ENCODE assay signal across 10 cellular contexts in the genomic region with DNA sequence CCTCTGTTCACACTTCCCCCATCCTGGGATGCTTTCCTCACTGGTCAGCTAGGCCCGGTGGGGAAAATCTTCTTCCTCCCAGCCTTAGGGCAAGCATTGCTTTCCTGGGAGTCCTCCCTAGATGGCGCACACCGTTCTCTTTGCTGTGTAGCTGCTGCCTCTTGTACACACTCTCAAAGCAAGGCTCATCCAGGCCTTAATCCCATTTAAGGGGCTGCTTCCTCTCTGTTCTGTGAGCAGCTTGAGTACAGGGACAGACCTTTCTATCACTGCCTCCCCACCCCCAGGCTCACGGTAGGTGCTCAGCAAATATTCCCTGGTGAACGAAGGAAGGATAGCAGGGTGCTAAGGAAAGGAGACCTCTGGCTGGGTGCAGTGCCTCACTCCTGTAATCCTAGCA. TPM values are rescaled to one million over a fixed set of nuclear protein-coding genes. Genes with fewer than 3 reads are reported as not detected.
DNase-seq lines count a peak whose midpoint lies in the region; ATAC-seq, FAIRE-seq and TF ChIP-seq lines count a peak whose summit lies in the region.
"Had no signal": no experiment of that assay in that cellular context is flagged by ENCODE, and none has a peak within 500 bp of the region (broad histone marks: within the 10 kb centered on the region; RNA-seq: fewer than 3 reads in every experiment).

No MANE protein-coding gene starts in this region.

- CTCF ChIA-PET in K562 (lab: Yijun Ruan, JAX; ENCODE audit: low intra/inter-chr PET ratio): no interaction called here

- H3K36me3 ChIP-seq in K562 (ENCODE audit: control insufficient read depth, insufficient read depth, low read length): no peaks in the 10 kb centered on the region
- H3K36me3 ChIP-seq in neuronal stem cell (replicated peaks in 1 of 2; ENCODE audit: control insufficient read depth in 2 of 2, insufficient read depth in 2 of 2, low read length in 2 of 2): no peaks in the 10 kb centered on the region

- H3K9me3 Mint-ChIP-seq in activated T-cell treated with anti-CD3 and anti-CD28 coated beads, Interleukin-2, amount 50 U/mL, for 72 hours: no peaks in the 10 kb centered on the region

- H3K14ac ChIP-seq in neuronal stem cell (ENCODE audit: low read length): no peak overlapping the region

- H2BK5ac ChIP-seq in neuronal stem cell (ENCODE audit: low read length): no peak overlapping the region

- no peaks in the 10 kb centered on the region for H3K79me2 ChIP-seq in K562 (ENCODE audit: control insufficient read depth, insufficient read depth, low read length)

- H3K4me2 ChIP-seq in K562 (ENCODE audit: insufficient read depth, low read length): no peak overlapping the region
- no peak overlapping the region for H3K4me2 ChIP-seq in neuronal stem cell (ENCODE audit: insufficient read depth, low read length, poor library complexity, severe bottlenecking)

- H3K9me3 ChIP-seq in K562 (replicated peaks; ENCODE audit: control insufficient read depth, insufficient read depth, low read depth, low read length) (no peaks in the 10 kb centered on the region), neuronal stem cell (replicated peaks in 1 of 2; ENCODE audit: control insufficient read depth in 2 of 2, insufficient read depth in 1 of 2, low read depth in 1 of 2, low read length in 2 of 2) (no peaks in the 10 kb centered on the region)

- H3K27me3 Mint-ChIP-seq in activated T-cell treated with anti-CD3 and anti-CD28 coated beads, Interleukin-2, amount 50 U/mL, for 72 hours (ENCODE audit: low read depth): no peaks in the 10 kb centered on the region

- H2AFZ ChIP-seq in K562 (ENCODE audit: low read depth, low read length) (no peak overlapping the region), neuronal stem cell (ENCODE audit: low read length) (peak overlapping the region; percentile 68)

- H2AK5ac ChIP-seq in neuronal stem cell (ENCODE audit: low read depth, low read length): peak overlapping the region; percentile 36

- H2BK120ac ChIP-seq in neuronal stem cell (ENCODE audit: low read depth, low read length): no peak overlapping the region

- no peaks in the 10 kb centered on the region for H3K79me1 ChIP-seq in neuronal stem cell (ENCODE audit: low read depth, low read length)

- no peak overlapping the region for H3K23ac ChIP-seq in neuronal stem cell (ENCODE audit: low read depth, low read length, poor library complexity)

- TF ChIP-seq CTCF in K562 (IDR thresholded peaks at IDR 0.05 in 2 of 3, conservative IDR thresholded peaks at IDR 0.05 in 1 of 3; ENCODE audit: insufficient read depth in 2 of 3, low read depth in 1 of 3, low read length in 3 of 3): peak; percentile 39 to 58 (median 49)

- in situ Hi-C loops in K562 (cut with MboI): no loop called here

- no peak overlapping the region for H4K91ac ChIP-seq in neuronal stem cell (ENCODE audit: low read depth, low read length, poor library complexity)

- intact Hi-C loops in K562 (cut with micrococcal nuclease): no loop called here

- TF ChIP-seq RAD21 in K562 (CRISPR knock-in tag; conservative IDR thresholded peaks at IDR 0.05 in 1 of 2, IDR thresholded peaks at IDR 0.05 in 1 of 2): peak in 1 of 2 experiments; percentile 39; a peak in 2 of 4 replicates

- H3K36me3 Mint-ChIP-seq in activated T-cell treated with anti-CD3 and anti-CD28 coated beads, Interleukin-2, amount 50 U/mL, for 72 hours (ENCODE audit: insufficient read depth in 2 of 2): no peaks in the 10 kb centered on the region

- no peak for TF ChIP-seq POLR2A in K562 (conservative IDR thresholded peaks at IDR 0.05)

- H3K4me1 ChIP-seq in K562 (replicated peaks in 1 of 2; ENCODE audit: control insufficient read depth in 2 of 2, insufficient read depth in 2 of 2, low read length in 2 of 2): peaks cover 0 to 12% of the 10 kb centered on the region in 2 experiments; a peak in 2 of 5 replicates
- H3K4me1 ChIP-seq in neuronal stem cell (ENCODE audit: control insufficient read depth in 2 of 2, insufficient read depth in 1 of 2, low read depth in 1 of 2, low read length in 2 of 2): peaks cover 0 to 13% of the 10 kb centered on the region in 2 donors

- H3K4me3 Mint-ChIP-seq in activated T-cell treated with anti-CD3 and anti-CD28 coated beads, Interleukin-2, amount 50 U/mL, for 72 hours: no peak overlapping the region

- FAIRE-seq in K562 (lab: Jason Lieb, UNC): peak; percentile 81
- FAIRE-seq: A204.1 had no signal

- BruUV-seq in K562 (replicated peaks; lab: Mats Ljungman, UMichigan): no TSS peak

- no peaks in the 10 kb centered on the region for H3K9me1 ChIP-seq in K562 (ENCODE audit: control insufficient read depth, insufficient read depth, low read length)

- TF ChIP-seq EP300 in K562 (IDR thresholded peaks at IDR 0.05; ENCODE audit: low read length): no peak

- no peak overlapping the region for H3K27ac ChIP-seq in K562 (ENCODE audit: extremely low read depth, low read depth, low read length)
- no peak overlapping the region for H3K27ac ChIP-seq in neuronal stem cell (replicated peaks; ENCODE audit: low read length)

- H4K20me1 ChIP-seq in K562 (replicated peaks; ENCODE audit: control insufficient read depth, insufficient read depth, low read length): peaks cover 7% of the 10 kb centered on the region

- no peak overlapping the region for H2BK12ac ChIP-seq in neuronal stem cell (ENCODE audit: low read length)

- H3K4me3 ChIP-seq in K562: no peak overlapping the region
- peak overlapping the region in 1 of 2 donors; percentile 49 for H3K4me3 ChIP-seq in neuronal stem cell (ENCODE audit: low read length in 2 of 2)

- no peaks in the 10 kb centered on the region for H3K4me1 Mint-ChIP-seq in activated T-cell treated with anti-CD3 and anti-CD28 coated beads, Interleukin-2, amount 50 U/mL, for 72 hours (ENCODE audit: low read depth)

- H4K8ac ChIP-seq in neuronal stem cell (ENCODE audit: low read depth, low read length): no peak overlapping the region

- no peak overlapping the region for H2BK15ac ChIP-seq in neuronal stem cell (ENCODE audit: low read length)

- H3K9ac ChIP-seq in K562 (ENCODE audit: insufficient read depth in 1 of 2, low read depth in 2 of 2, low read length in 2 of 2) (no peak overlapping the region), neuronal stem cell (ENCODE audit: low read depth, low read length, poor library complexity) (no peak overlapping the region)

- H3K27ac Mint-ChIP-seq in activated T-cell treated with anti-CD3 and anti-CD28 coated beads, Interleukin-2, amount 50 U/mL, for 72 hours: no peak overlapping the region

- peak; percentile 75 for ATAC-seq in K562
- no peak for ATAC-seq in activated T-cell treated with anti-CD3 and anti-CD28 coated beads, Interleukin-2, amount 50 U/mL, for 72 hours (replicated peaks in 1 of 2)
- no peak for ATAC-seq in GM18873 (IDR thresholded peaks at IDR 0.05; ENCODE audit: low FRiP score, unreplicated experiment)
- no peak for ATAC-seq in GM18867 (IDR thresholded peaks at IDR 0.05; ENCODE audit: unreplicated experiment)

- peak; percentile 53 for DNase-seq in DMS 273 (lab: John Stamatoyannopoulos, UW; ENCODE audit: unreplicated experiment)
- DNase-seq in DMS 273 treated with DMSO at 0.1 percent for 48 hours (lab: John Stamatoyannopoulos, UW): no peak
- peak; percentile 12 for DNase-seq in NCI-H146 treated with DMSO at 0.1 percent for 48 hours (lab: John Stamatoyannopoulos, UW; ENCODE audit: unreplicated experiment)
- DNase-seq in K562 (ENCODE audit: extremely low read depth in 1 of 4, low spot score in 3 of 4): peak in 2 of 4 experiments; percentile 34 to 38
- no peak for DNase-seq in neuronal stem cell (ENCODE audit: low spot score)
- no peak for DNase-seq in activated T-cell treated with anti-CD3 and anti-CD28 coated beads, Interleukin-2, amount 50 U/mL, for 72 hours

- H3K4ac ChIP-seq in neuronal stem cell (ENCODE audit: low read length): no peak overlapping the region

- 3% methylated on average over 5 of the region's 5 CpGs for whole genome bisulfite sequencing in K562 (ENCODE audit: insufficient coverage, low coverage, missing lambda C conversion rate)
- no CpG with 5 or more reads among the region's 5 CpGs for WGBS in neuronal stem cell (ENCODE audit: extremely low coverage in 2 of 2, insufficient read length in 2 of 2, insufficient replicate concordance in 1 of 2), 2 donors

- peak overlapping the region; percentile 83 for H3K18ac ChIP-seq in neuronal stem cell (ENCODE audit: low read length)

- POLR2A ChIA-PET in K562 (lab: Yijun Ruan, JAX): interaction anchor here (0.5 to 0.7 kb wide), 3 partner anchors 68 to 1232 kb away, joined by 3 to 4 read pairs (median 3); no protein-coding TSS in a partner anchor

- H3K27me3 ChIP-seq in K562 (ENCODE audit: control insufficient read depth in 2 of 2, insufficient read depth in 2 of 2, low read length in 2 of 2): peaks cover 20 to 78% of the 10 kb centered on the region in 2 experiments; a peak in 4 of 5 replicates
- H3K27me3 ChIP-seq in neuronal stem cell (ENCODE audit: control insufficient read depth in 3 of 3, insufficient read depth in 3 of 3, low read depth in 1 of 3, low read length in 3 of 3): peaks cover 0 to 1% (median 0%) of the 10 kb centered on the region in 3 experiments

RNA-seq across cellular contexts. Expression of a gene that starts 11.0 kb away (rescaled TPM):
- total RNA-seq in K562 (2011; cell fraction: chromatin; rRNA removed; ENCODE audit: low replicate concordance): not detected in 2 replicates
- total RNA-seq in K562 (2011; cell fraction: nucleolus; rRNA removed): not detected in 2 replicates
- not detected in 2 replicates for total RNA-seq in K562 (2011; cell fraction: nucleoplasm; rRNA removed)
- not detected in 2 replicates for total RNA-seq in K562 (2014; rRNA removed)
- not detected in 2 replicates for total RNA-seq in K562 (2014; rRNA removed; fragmentation: Illumina TruSeq; extraction: Trizol)
- total RNA-seq in K562 (2015; rRNA removed; fragmentation: Illumina TruSeq; extraction: Trizol): not detected in 2 replicates
- total RNA-seq in K562 (2021): not detected in 2 replicates
- not detected in 2 replicates for polyA plus RNA-seq in K562 (2011; rRNA removed)
- polyA plus RNA-seq in K562 (2011; cell fraction: cytosol; rRNA removed): not detected in 2 replicates
- not detected in 2 replicates for polyA plus RNA-seq in K562 (2011; cell fraction: nucleus; rRNA removed)
- not detected in 2 replicates for polyA plus RNA-seq in K562 (2012)
- not detected in 2 replicates for polyA plus RNA-seq in K562 (2014; fragmentation: Illumina TruSeq; extraction: Trizol)
- polyA plus RNA-seq in K562 (2014; fragmentation: Nextera tagmentation; extraction: Ambion mirVana): under 1 TPM in 1 of 2 experiments, not detected in 1; 0.07 TPM
- not detected in 2 replicates for polyA plus RNA-seq in K562 (2014; rRNA removed)
- not detected in 2 replicates for polyA minus RNA-seq in K562 (2011; rRNA and poly(A)+ RNA removed)
- not detected in 2 replicates for polyA minus RNA-seq in K562 (2011; cell fraction: cytosol; rRNA and poly(A)+ RNA removed)
- polyA minus RNA-seq in K562 (2011; cell fraction: nucleus; rRNA and poly(A)+ RNA removed): not detected in 2 replicates
- polyA plus RNA-seq in neuronal stem cell (2013, experiment 1 of 2): 1.1 TPM
- 0.97 TPM for polyA plus RNA-seq in neuronal stem cell (2013, experiment 2 of 2)
- not detected for total RNA-seq in activated T-cell treated with anti-CD3 and anti-CD28 coated beads, Interleukin-2, amount 50 U/mL, for 72 hours
- total RNA-seq: LHCN-M2 had no signal

RNA-seq across cellular contexts. Expression of a gene that starts 20.5 kb away (rescaled TPM):
- not detected in 2 replicates for total RNA-seq in K562 (2011; cell fraction: chromatin; rRNA removed; ENCODE audit: low replicate concordance)
- total RNA-seq in K562 (2011; cell fraction: nucleolus; rRNA removed): not detected in 2 replicates
- total RNA-seq in K562 (2011; cell fraction: nucleoplasm; rRNA removed): not detected in 2 replicates
- total RNA-seq in K562 (2014; rRNA removed): not detected in 2 replicates
- not detected in 2 replicates for total RNA-seq in K562 (2014; rRNA removed; fragmentation: Illumina TruSeq; extraction: Trizol)
- not detected in 2 replicates for total RNA-seq in K562 (2015; rRNA removed; fragmentation: Illumina TruSeq; extraction: Trizol)
- 0.04 and 0.29 TPM in 2 replicates for total RNA-seq in K562 (2021)
- not detected in 2 replicates for polyA plus RNA-seq in K562 (2011; rRNA removed)
- not detected in 2 replicates for polyA plus RNA-seq in K562 (2011; cell fraction: cytosol; rRNA removed)
- polyA plus RNA-seq in K562 (2011; cell fraction: nucleus; rRNA removed): not detected in 2 replicates
- not detected in 2 replicates for polyA plus RNA-seq in K562 (2012)
- polyA plus RNA-seq in K562 (2014; fragmentation: Illumina TruSeq; extraction: Trizol): not detected in 2 replicates
- polyA plus RNA-seq in K562 (2014; fragmentation: Nextera tagmentation; extraction: Ambion mirVana): not detected
- not detected in 2 replicates for polyA plus RNA-seq in K562 (2014; rRNA removed)
- polyA minus RNA-seq in K562 (2011; rRNA and poly(A)+ RNA removed): not detected in 2 replicates
- not detected in 2 replicates for polyA minus RNA-seq in K562 (2011; cell fraction: cytosol; rRNA and poly(A)+ RNA removed)
- polyA minus RNA-seq in K562 (2011; cell fraction: nucleus; rRNA and poly(A)+ RNA removed): not detected in 2 replicates
- 42.5 TPM for polyA plus RNA-seq in neuronal stem cell (2013, experiment 1 of 2)
- polyA plus RNA-seq in neuronal stem cell (2013, experiment 2 of 2): 38.5 TPM
- total RNA-seq in activated T-cell treated with anti-CD3 and anti-CD28 coated beads, Interleukin-2, amount 50 U/mL, for 72 hours: under 1 TPM in 1 of 2 donors, not detected in 1; 0.10 TPM

Comparison
In these comparisons a context has a peak if more than half of its experiments do, and no peak if none do; other contexts are left out.
1. DNase-seq: peak in DMS 273 (single experiment) and NCI-H146 treated with DMSO at 0.1 percent for 48 hours (single experiment); none in DMS 273 treated with DMSO at 0.1 percent for 48 hours (single experiment), neuronal stem cell (single experiment) and activated T-cell treated with anti-CD3 and anti-CD28 coated beads, Interleukin-2, amount 50 U/mL, for 72 hours (0 of 2).